ENCODE assay signal across 1 cellular context in the genomic region with DNA sequence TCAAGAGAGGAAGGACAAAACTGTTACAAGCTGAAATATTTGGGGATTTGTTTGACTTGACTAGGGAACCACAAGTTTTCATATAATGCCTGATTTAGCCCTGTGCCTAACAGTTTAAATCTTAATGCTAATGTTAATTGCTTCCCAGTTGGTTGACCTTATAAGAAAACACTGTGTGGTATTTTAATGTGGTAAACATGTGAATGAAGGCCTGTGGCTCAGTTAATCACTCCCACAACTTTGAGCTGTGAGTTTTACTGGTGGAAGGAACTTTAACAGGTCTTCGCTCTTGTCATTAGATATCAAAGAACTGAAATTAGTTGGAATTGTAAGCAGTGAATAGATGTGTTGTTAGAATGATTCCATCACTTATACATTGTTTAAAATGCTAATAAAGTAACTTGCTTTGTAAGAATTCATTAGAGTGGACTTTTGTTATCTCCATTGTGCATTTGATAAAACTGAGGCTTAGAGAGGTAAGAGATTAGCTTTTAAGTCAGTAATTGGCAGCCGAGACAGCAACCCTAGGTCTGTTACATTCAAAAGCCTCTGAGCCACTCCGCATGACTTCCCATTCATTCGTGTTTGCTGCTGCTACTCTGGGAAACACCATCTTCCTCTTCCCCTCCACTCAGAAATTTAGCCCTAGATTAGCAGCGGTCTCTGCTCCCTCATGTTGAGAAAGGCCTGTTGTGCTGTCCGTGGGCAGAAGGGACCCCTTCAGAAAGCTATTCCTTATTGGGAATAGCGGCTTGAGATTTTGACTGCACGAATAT.
TF ChIP-seq lines count a peak whose summit lies in the region.

No MANE protein-coding gene starts in this region.

TF ChIP-seq in HEK293, 187 proteins besides CTCF, POLR2A, EP300 and RAD21 (continued from another document):
- TF ChIP-seq, protein P1, sequence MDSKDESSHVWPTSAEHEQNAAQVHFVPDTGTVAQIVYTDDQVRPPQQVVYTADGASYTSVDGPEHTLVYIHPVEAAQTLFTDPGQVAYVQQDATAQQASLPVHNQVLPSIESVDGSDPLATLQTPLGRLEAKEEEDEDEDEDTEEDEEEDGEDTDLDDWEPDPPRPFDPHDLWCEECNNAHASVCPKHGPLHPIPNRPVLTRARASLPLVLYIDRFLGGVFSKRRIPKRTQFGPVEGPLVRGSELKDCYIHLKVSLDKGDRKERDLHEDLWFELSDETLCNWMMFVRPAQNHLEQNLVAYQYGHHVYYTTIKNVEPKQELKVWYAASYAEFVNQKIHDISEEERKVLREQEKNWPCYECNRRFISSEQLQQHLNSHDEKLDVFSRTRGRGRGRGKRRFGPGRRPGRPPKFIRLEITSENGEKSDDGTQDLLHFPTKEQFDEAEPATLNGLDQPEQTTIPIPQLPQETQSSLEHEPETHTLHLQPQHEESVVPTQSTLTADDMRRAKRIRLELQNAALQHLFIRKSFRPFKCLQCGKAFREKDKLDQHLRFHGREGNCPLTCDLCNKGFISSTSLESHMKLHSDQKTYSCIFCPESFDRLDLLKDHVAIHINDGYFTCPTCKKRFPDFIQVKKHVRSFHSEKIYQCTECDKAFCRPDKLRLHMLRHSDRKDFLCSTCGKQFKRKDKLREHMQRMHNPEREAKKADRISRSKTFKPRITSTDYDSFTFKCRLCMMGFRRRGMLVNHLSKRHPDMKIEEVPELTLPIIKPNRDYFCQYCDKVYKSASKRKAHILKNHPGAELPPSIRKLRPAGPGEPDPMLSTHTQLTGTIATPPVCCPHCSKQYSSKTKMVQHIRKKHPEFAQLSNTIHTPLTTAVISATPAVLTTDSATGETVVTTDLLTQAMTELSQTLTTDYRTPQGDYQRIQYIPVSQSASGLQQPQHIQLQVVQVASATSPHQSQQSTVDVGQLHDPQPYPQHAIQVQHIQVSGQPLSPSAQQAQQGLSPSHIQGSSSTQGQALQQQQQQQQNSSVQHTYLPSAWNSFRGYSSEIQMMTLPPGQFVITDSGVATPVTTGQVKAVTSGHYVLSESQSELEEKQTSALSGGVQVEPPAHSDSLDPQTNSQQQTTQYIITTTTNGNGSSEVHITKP (tag by site-specific recombination; IDR thresholded peaks at IDR 0.05): peak; percentile 57
- no peak for TF ChIP-seq KLF16 (tag by site-specific recombination; IDR thresholded peaks at IDR 0.05)
